In the genomic region with DNA sequence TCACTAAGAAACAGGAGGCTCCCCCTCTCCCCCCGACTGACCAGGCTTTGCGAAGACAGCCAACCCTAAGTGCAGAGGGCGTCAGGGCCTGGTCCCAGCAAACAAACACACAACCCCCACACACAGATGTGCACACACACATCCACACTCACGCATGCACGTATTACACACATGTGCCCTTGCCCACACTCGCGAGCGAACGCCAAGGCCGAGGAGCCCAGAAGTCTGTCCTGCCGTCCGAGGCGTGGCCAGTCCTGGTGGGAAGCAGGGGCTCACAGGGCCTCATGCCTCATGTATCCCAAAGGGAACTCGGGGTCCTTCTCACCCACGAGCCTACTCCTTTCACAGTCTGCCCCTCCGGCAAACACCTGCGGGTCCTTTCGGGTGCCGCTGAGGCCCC, we compare ENCODE assay signal across 10 cellular contexts. TPM values are rescaled to one million over a fixed set of nuclear protein-coding genes. Genes with fewer than 3 reads are reported as not detected.
DNase-seq lines count a peak whose midpoint lies in the region; ATAC-seq and TF ChIP-seq lines count a peak whose summit lies in the region.
"Had no signal": no experiment of that assay in that cellular context is flagged by ENCODE, and none has a peak within 500 bp of the region (broad histone marks: within the 10 kb centered on the region; RNA-seq: fewer than 3 reads in every experiment).

No MANE protein-coding gene starts in this region.

- CTCF ChIA-PET in activated CD4-positive, alpha-beta memory T cell treated with anti-CD3 and anti-CD28 coated beads, Interleukin-2, amount 10 ng/mL, durations not matched to agents 7 days and 5 days (lab: Charles Lee) = interaction anchor here (1.1 to 3.7 kb wide), 2 partner anchors 10 to 108 kb away, joined by 3 to 47 read pairs; no protein-coding TSS in a partner anchor

- H3K4me3 ChIP-seq in left ventricle myocardium inferior (peak overlapping the region; percentile 96), lower lobe of right lung (peak overlapping the region; percentile 99)

- peaks cover 44% of the 10 kb centered on the region for H3K4me1 Mint-ChIP-seq in activated CD4-positive, alpha-beta memory T cell treated with anti-CD3 and anti-CD28 coated beads, Interleukin-2, amount 10 ng/mL, durations not matched to agents 7 days and 5 days
- peaks cover 20% of the 10 kb centered on the region for H3K4me1 Mint-ChIP-seq in type B pancreatic cell (ENCODE audit: unreplicated experiment)

- H3K9me3 ChIP-seq in left ventricle myocardium inferior (replicated peaks) (no peaks in the 10 kb centered on the region), lower lobe of right lung (no peaks in the 10 kb centered on the region)

- POLR2A ChIA-PET in activated CD4-positive, alpha-beta memory T cell treated with anti-CD3 and anti-CD28 coated beads, Interleukin-2, amount 10 ng/mL, durations not matched to agents 7 days and 5 days (lab: Charles Lee) = interaction anchor here (2.0 to 3.2 kb wide), 4 partner anchors 11 to 108 kb away, joined by 11 to 19 read pairs (median 14); partner anchors contain the start of gene TNFRSF4

- peak overlapping the region; percentile 91 for H3K27ac Mint-ChIP-seq in activated CD4-positive, alpha-beta memory T cell treated with anti-CD3 and anti-CD28 coated beads, Interleukin-2, amount 10 ng/mL, durations not matched to agents 7 days and 5 days
- H3K27ac Mint-ChIP-seq in type B pancreatic cell = no peak overlapping the region

- H3K27me3 Mint-ChIP-seq in activated CD4-positive, alpha-beta memory T cell treated with anti-CD3 and anti-CD28 coated beads, Interleukin-2, amount 10 ng/mL, durations not matched to agents 7 days and 5 days = no peaks in the 10 kb centered on the region
- no peaks in the 10 kb centered on the region for H3K27me3 Mint-ChIP-seq in type B pancreatic cell

- ATAC-seq in lower lobe of right lung (no peak), HG03280 (IDR thresholded peaks at IDR 0.05; ENCODE audit: unreplicated experiment) (no peak)

- H3K4me3 Mint-ChIP-seq in activated CD4-positive, alpha-beta memory T cell treated with anti-CD3 and anti-CD28 coated beads, Interleukin-2, amount 10 ng/mL, durations not matched to agents 7 days and 5 days = peak overlapping the region; percentile 85
- peak overlapping the region; percentile 23 for H3K4me3 Mint-ChIP-seq in type B pancreatic cell

- no peak overlapping the region for H3K27ac ChIP-seq in left ventricle myocardium inferior (replicated peaks)
- H3K27ac ChIP-seq in lower lobe of right lung = no peak overlapping the region

- peaks cover 65% of the 10 kb centered on the region for H3K36me3 Mint-ChIP-seq in activated CD4-positive, alpha-beta memory T cell treated with anti-CD3 and anti-CD28 coated beads, Interleukin-2, amount 10 ng/mL, durations not matched to agents 7 days and 5 days (ENCODE audit: low read depth)
- peaks cover 17% of the 10 kb centered on the region for H3K36me3 Mint-ChIP-seq in type B pancreatic cell

- TF ChIP-seq CTCF in left ventricle myocardium inferior (IDR thresholded peaks at IDR 0.05; ENCODE audit: borderline replicate concordance) (no peak), lower lobe of right lung (IDR thresholded peaks at IDR 0.05) (no peak), type B pancreatic cell (conservative IDR thresholded peaks at IDR 0.05) (no peak)

- H3K36me3 ChIP-seq in left ventricle myocardium inferior (peaks cover 43% of the 10 kb centered on the region), lower lobe of right lung (peaks cover 43% of the 10 kb centered on the region)

- H3K27me3 ChIP-seq in left ventricle myocardium inferior (ENCODE audit: low read depth) (no peaks in the 10 kb centered on the region), lower lobe of right lung (ENCODE audit: low read depth) (no peaks in the 10 kb centered on the region)

- no peak for DNase-seq in left ventricle myocardium inferior
- no peak for DNase-seq in cardiac septum (ENCODE audit: low spot score)
- DNase-seq in activated CD4-positive, alpha-beta memory T cell treated with anti-CD3 and anti-CD28 coated beads, Interleukin-2, amount 10 ng/mL, durations not matched to agents 7 days and 5 days = no peak
- no peak for DNase-seq in lower lobe of right lung
- DNase-seq in type B pancreatic cell (ENCODE audit: extremely low spot score, unreplicated experiment) = no peak
- no peak for DNase-seq in activated gamma-delta T cell (lab: John Stamatoyannopoulos, UW)
- no peak for DNase-seq in SK-N-DZ (ENCODE audit: low spot score)
- DNase-seq: NCI-H1092 treated with DMSO at 0.1 percent for 48 hours, SW 1271 had no signal

- intact Hi-C loops in left ventricle myocardium inferior (cut with micrococcal nuclease) (no loop called here), cardiac septum (cut with DNase I) (loop anchor here (5.0 kb wide), 1 partner anchor 72 kb away; no protein-coding TSS in a partner anchor), lower lobe of right lung (cut with DNase I) (no loop called here)

- peaks cover 57% of the 10 kb centered on the region for H3K4me1 ChIP-seq in left ventricle myocardium inferior
- H3K4me1 ChIP-seq in lower lobe of right lung = peaks cover 31% of the 10 kb centered on the region

- peaks cover 5% of the 10 kb centered on the region for H3K9me3 Mint-ChIP-seq in activated CD4-positive, alpha-beta memory T cell treated with anti-CD3 and anti-CD28 coated beads, Interleukin-2, amount 10 ng/mL, durations not matched to agents 7 days and 5 days
- H3K9me3 Mint-ChIP-seq in type B pancreatic cell = no peaks in the 10 kb centered on the region

RNA-seq across cellular contexts. Expression of gene SDF4, which starts 2.0 kb away (rescaled TPM):
- 114 TPM for total RNA-seq in left ventricle myocardium inferior
- 139 TPM for total RNA-seq in cardiac septum
- 100 to 1,000 TPM; 181 TPM for total RNA-seq in activated CD4-positive, alpha-beta memory T cell treated with anti-CD3 and anti-CD28 coated beads, Interleukin-2, amount 10 ng/mL, durations not matched to agents 7 days and 5 days
- total RNA-seq in lower lobe of right lung = 127 TPM
- 116 and 136 TPM in 2 replicates for total RNA-seq in type B pancreatic cell (ENCODE audit: low replicate concordance)
- polyA plus RNA-seq in SK-N-DZ (2014; cell fraction: cytosol; rRNA removed) = 60.9 and 63.2 TPM in 2 replicates
- polyA plus RNA-seq in SK-N-DZ (2014; cell fraction: nucleus; rRNA removed) = 93.0 and 93.9 TPM in 2 replicates

RNA-seq across cellular contexts. Expression of gene B3GALT6, which starts 2.3 kb away (rescaled TPM):
- 7.9 TPM for total RNA-seq in left ventricle myocardium inferior
- 11.1 TPM for total RNA-seq in cardiac septum
- 10 to 100 TPM; 13.3 to 14.4 TPM for total RNA-seq in activated CD4-positive, alpha-beta memory T cell treated with anti-CD3 and anti-CD28 coated beads, Interleukin-2, amount 10 ng/mL, durations not matched to agents 7 days and 5 days
- 13.7 TPM for total RNA-seq in lower lobe of right lung
- total RNA-seq in type B pancreatic cell (ENCODE audit: low replicate concordance) = 19.5 and 30.2 TPM in 2 replicates
- polyA plus RNA-seq in SK-N-DZ (2014; cell fraction: cytosol; rRNA removed) = 11.0 and 12.7 TPM in 2 replicates
- polyA plus RNA-seq in SK-N-DZ (2014; cell fraction: nucleus; rRNA removed) = 5.6 and 12.1 TPM in 2 replicates

RNA-seq across cellular contexts. Expression of gene TNFRSF4, which starts 15.8 kb away (rescaled TPM):
- 2.2 TPM for total RNA-seq in left ventricle myocardium inferior
- 4.3 TPM for total RNA-seq in cardiac septum
- total RNA-seq in activated CD4-positive, alpha-beta memory T cell treated with anti-CD3 and anti-CD28 coated beads, Interleukin-2, amount 10 ng/mL, durations not matched to agents 7 days and 5 days = 100 to 1,000 TPM; 237 to 243 TPM
- total RNA-seq in lower lobe of right lung = 3.0 TPM
- 0.31 TPM in 1 of 2 replicates, not detected in the other for total RNA-seq in type B pancreatic cell (ENCODE audit: low replicate concordance)
- 0.10 and 0.36 TPM in 2 replicates for polyA plus RNA-seq in SK-N-DZ (2014; cell fraction: cytosol; rRNA removed)
- 2.2 and 2.8 TPM in 2 replicates for polyA plus RNA-seq in SK-N-DZ (2014; cell fraction: nucleus; rRNA removed)

RNA-seq across cellular contexts. Expression of gene C1QTNF12, which starts 16.8 kb away (rescaled TPM):
- total RNA-seq in left ventricle myocardium inferior (0.55 TPM), cardiac septum (2.6 TPM), lower lobe of right lung (1.2 TPM), type B pancreatic cell (ENCODE audit: low replicate concordance) (2.5 TPM in 2 replicates)
- total RNA-seq in activated CD4-positive, alpha-beta memory T cell treated with anti-CD3 and anti-CD28 coated beads, Interleukin-2, amount 10 ng/mL, durations not matched to agents 7 days and 5 days = 1 to 10 TPM; 2.0 to 4.2 TPM
- not detected in 2 replicates for polyA plus RNA-seq in SK-N-DZ (2014; cell fraction: cytosol; rRNA removed)
- 1.1 TPM in 2 replicates for polyA plus RNA-seq in SK-N-DZ (2014; cell fraction: nucleus; rRNA removed)

RNA-seq across cellular contexts. Expression of gene TNFRSF18, which starts 23.4 kb away (rescaled TPM):
- total RNA-seq in left ventricle myocardium inferior = not detected
- total RNA-seq in cardiac septum = 0.19 TPM
- 100 to 1,000 TPM; 115 to 116 TPM for total RNA-seq in activated CD4-positive, alpha-beta memory T cell treated with anti-CD3 and anti-CD28 coated beads, Interleukin-2, amount 10 ng/mL, durations not matched to agents 7 days and 5 days
- 0.47 TPM for total RNA-seq in lower lobe of right lung
- total RNA-seq in type B pancreatic cell (ENCODE audit: low replicate concordance) = 0.38 TPM in 1 of 2 replicates, not detected in the other
- polyA plus RNA-seq in SK-N-DZ (2014; cell fraction: cytosol; rRNA removed) = not detected in 2 replicates
- polyA plus RNA-seq in SK-N-DZ (2014; cell fraction: nucleus; rRNA removed) = not detected in 2 replicates

Comparison
In these comparisons a context has a peak if more than half of its experiments do, and no peak if none do; other contexts are left out.
1. RNA of gene TNFRSF4, which starts 15.8 kb away (total RNA-seq): 237 to 243 TPM in activated CD4-positive, alpha-beta memory T cell treated with anti-CD3 and anti-CD28 coated beads, Interleukin-2, amount 10 ng/mL, durations not matched to agents 7 days and 5 days; 4.3 TPM in cardiac septum (single experiment), 3.0 TPM in lower lobe of right lung (single experiment), 2.2 TPM in left ventricle myocardium inferior (single experiment) and 0.31 TPM in type B pancreatic cell; every median in the first group is over 10 times any median in the second.